ENCODE assay signal across 23 cellular contexts in genomic region chr18:76408480-76409067, GRCh38.
A peak's percentile ranks its signal among the peaks of the same experiment; 100 is the strongest.
DNase-seq lines count a peak whose midpoint lies in the region; ATAC-seq, FAIRE-seq and TF ChIP-seq lines count a peak whose summit lies in the region.
"Had no signal": no experiment of that assay in that cellular context is flagged by ENCODE, and none has a peak within 500 bp of the region (broad histone marks: within the 10 kb centered on the region; RNA-seq: fewer than 3 reads in every experiment).

No MANE protein-coding gene starts in this region.

- no peaks in the 10 kb centered on the region for H3K4me1 ChIP-seq in right cardiac atrium (ENCODE audit: control insufficient read depth, insufficient read depth, low read length)
- H3K4me1 ChIP-seq in neutrophil (ENCODE audit: control insufficient read depth in 1 of 2, insufficient read depth in 1 of 2, low read depth in 1 of 2, low read length in 1 of 2) = peaks cover 87 to 89% of the 10 kb centered on the region in 2 experiments

- H3K4me3 ChIP-seq in right cardiac atrium (ENCODE audit: low read length) = no peak overlapping the region
- no peak overlapping the region for H3K4me3 ChIP-seq in bronchial epithelial cell (ENCODE audit: low read depth, low read length)
- H3K4me3 ChIP-seq in neutrophil (ENCODE audit: low read depth in 1 of 2, low read length in 1 of 2) = no peak overlapping the region

- intact Hi-C loops in right cardiac atrium (cut with DNase I) = loop anchor here (10.0 kb wide), 4 partner anchors 86 to 306 kb away; partner anchors contain the start of gene ZNF516 (in 1 of the 4)
- intact Hi-C loops in left ventricle myocardium superior (cut with micrococcal nuclease) = no loop called here

- 63% methylated on average over 15 of the region's 15 CpGs for WGBS in right cardiac atrium

- no peak overlapping the region for H3K27ac ChIP-seq in right cardiac atrium (ENCODE audit: low read length)
- peak overlapping the region; percentile 1 for H3K27ac ChIP-seq in neutrophil
- H3K27ac ChIP-seq: HL-60 had no signal

- H3K36me3 ChIP-seq in bronchial epithelial cell (ENCODE audit: control insufficient read depth, insufficient read depth, low read length) (peaks cover 10% of the 10 kb centered on the region), neutrophil (peaks cover 41% of the 10 kb centered on the region)

- H3K9me3 ChIP-seq in right cardiac atrium (ENCODE audit: control insufficient read depth, low read length) (no peaks in the 10 kb centered on the region), neutrophil (no peaks in the 10 kb centered on the region)
- H3K9me3 ChIP-seq: SK-N-SH had no signal

- ATAC-seq in right cardiac atrium (peak; percentile 61 to 71), left ventricle myocardium superior (no peak)
- ATAC-seq: HCT116 had no signal

- TF ChIP-seq CTCF in bronchial epithelial cell (IDR thresholded peaks at IDR 0.05; ENCODE audit: insufficient read depth, low read length, severe bottlenecking) (no peak), neutrophil (IDR thresholded peaks at IDR 0.05) (no peak)

- DNase-seq in right cardiac atrium = no peak
- no peak for DNase-seq in left ventricle myocardium superior
- no peak for DNase-seq in bronchial epithelial cell (ENCODE audit: low read depth)
- DNase-seq in NCI-H2227 (lab: John Stamatoyannopoulos, UW; ENCODE audit: unreplicated experiment) = no peak
- DNase-seq in activated CD4-positive, alpha-beta T cell treated with anti-CD3 and anti-CD28 coated beads, Interleukin-2, amount 50 U/mL, for 4 hours = no peak
- DNase-seq in HCEC 1CT = no peak
- DNase-seq: 8988T; CD4-positive, CD25-positive, alpha-beta regulatory T cell; GOT3; NCI-H1092 treated with DMSO at 0.1 percent for 48 hours; NCI-H1436; NCI-H187; NCI-H2081 treated with DMSO at 0.1 percent for 48 hours; NCI-H2171 treated with DMSO at 0.1 percent for 48 hours; NCI-H524 treated with DMSO at 0.1 percent for 48 hours; NCI-H774; SIG-M5; SK-N-SH had no signal

- no peaks in the 10 kb centered on the region for H3K27me3 ChIP-seq in right cardiac atrium (ENCODE audit: control insufficient read depth, insufficient read depth)
- H3K27me3 ChIP-seq in bronchial epithelial cell (ENCODE audit: control insufficient read depth, insufficient read depth, low read length) = no peaks in the 10 kb centered on the region
- no peaks in the 10 kb centered on the region for H3K27me3 ChIP-seq in neutrophil

- peak; percentile 40 for FAIRE-seq in bronchial epithelial cell (lab: Jason Lieb, UNC)
- FAIRE-seq: GM18507, RCC 7860 had no signal
